In the genomic region with DNA sequence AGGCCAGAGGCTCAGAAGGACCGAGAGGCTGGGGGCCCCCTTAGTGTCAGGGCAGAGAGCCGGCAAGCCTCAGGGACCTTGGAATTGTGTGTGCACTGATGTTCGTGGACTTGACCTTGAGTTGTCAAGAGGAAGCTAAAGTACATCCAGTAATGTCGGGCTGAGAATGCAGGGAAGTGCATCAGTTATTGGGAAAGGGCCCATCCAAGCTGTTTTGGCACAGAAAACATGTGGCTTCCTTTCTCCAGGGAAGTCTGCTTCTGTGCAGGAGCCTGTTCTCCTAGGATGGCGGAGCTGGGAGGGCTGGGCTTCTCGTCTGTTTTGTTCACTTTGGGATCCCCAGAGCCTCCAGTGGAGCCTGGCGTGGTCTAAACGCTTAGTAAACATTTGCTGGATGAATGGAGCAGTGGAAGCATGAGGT, we compare ENCODE assay signal across 22 cellular contexts. TPM values are rescaled to one million over a fixed set of nuclear protein-coding genes. Genes with fewer than 3 reads are reported as not detected.
A peak's percentile ranks its signal among the peaks of the same experiment; 100 is the strongest.
DNase-seq lines count a peak whose midpoint lies in the region; ATAC-seq and TF ChIP-seq lines count a peak whose summit lies in the region.
"Had no signal": no experiment of that assay in that cellular context is flagged by ENCODE, and none has a peak within 500 bp of the region (broad histone marks: within the 10 kb centered on the region; RNA-seq: fewer than 3 reads in every experiment).

No MANE protein-coding gene starts in this region.

- H2AFZ ChIP-seq in neural progenitor cell (replicated peaks) (no peak overlapping the region), neuronal stem cell (ENCODE audit: low read length) (no peak overlapping the region)
- H2AFZ ChIP-seq: GM23248 had no signal

- peak; percentile 28 for ATAC-seq in Right ventricle myocardium superior (ENCODE audit: poor library complexity)
- no peak for ATAC-seq in upper lobe of right lung
- ATAC-seq: psoas muscle had no signal

- H3K4me1 ChIP-seq in neural progenitor cell: peaks cover 9% of the 10 kb centered on the region
- H3K4me1 ChIP-seq in upper lobe of right lung: peaks cover 85% of the 10 kb centered on the region
- peaks cover 0 to 8% of the 10 kb centered on the region in 2 donors for H3K4me1 ChIP-seq in neuronal stem cell (ENCODE audit: control insufficient read depth in 2 of 2, insufficient read depth in 1 of 2, low read depth in 1 of 2, low read length in 2 of 2)

- H3K9ac ChIP-seq in neural progenitor cell (no peak overlapping the region), neuronal stem cell (ENCODE audit: low read depth, low read length, poor library complexity) (no peak overlapping the region)
- H3K9ac ChIP-seq: GM23248 had no signal

- H4K91ac ChIP-seq in neuronal stem cell (ENCODE audit: low read depth, low read length, poor library complexity): no peak overlapping the region

- no peak overlapping the region for H3K23ac ChIP-seq in neuronal stem cell (ENCODE audit: low read depth, low read length, poor library complexity)

- H3K4me3 ChIP-seq in neural progenitor cell (no peak overlapping the region), upper lobe of right lung (no peak overlapping the region), neuronal stem cell (ENCODE audit: low read length in 2 of 2) (no peak overlapping the region)
- H3K4me3 ChIP-seq: dorsolateral prefrontal cortex, GM23248, MG63, psoas muscle had no signal

- H3K4ac ChIP-seq in neuronal stem cell (ENCODE audit: low read length): no peak overlapping the region

- no peak overlapping the region for H2AK5ac ChIP-seq in neuronal stem cell (ENCODE audit: low read depth, low read length)

- no peaks in the 10 kb centered on the region for H3K79me1 ChIP-seq in neuronal stem cell (ENCODE audit: low read depth, low read length)

- intact Hi-C loops in Right ventricle myocardium superior (cut with DNase I) (no loop called here), upper lobe of right lung (cut with DNase I) (no loop called here)

- no peak for TF ChIP-seq CTCF in neural progenitor cell (IDR thresholded peaks at IDR 0.05)
- TF ChIP-seq CTCF in upper lobe of right lung (IDR thresholded peaks at IDR 0.05): no peak

- H3K18ac ChIP-seq in neuronal stem cell (ENCODE audit: low read length): no peak overlapping the region

- H3K79me2 ChIP-seq in neural progenitor cell (ENCODE audit: low read depth): no peaks in the 10 kb centered on the region

- H3K9me3 ChIP-seq in neural progenitor cell (ENCODE audit: low read depth): no peaks in the 10 kb centered on the region
- no peaks in the 10 kb centered on the region for H3K9me3 ChIP-seq in upper lobe of right lung
- peaks cover 0 to 4% of the 10 kb centered on the region in 2 donors for H3K9me3 ChIP-seq in neuronal stem cell (replicated peaks in 1 of 2; ENCODE audit: control insufficient read depth in 2 of 2, insufficient read depth in 1 of 2, low read depth in 1 of 2, low read length in 2 of 2)
- H3K9me3 ChIP-seq: MG63, psoas muscle had no signal

- no peak overlapping the region for H3K4me3 Mint-ChIP-seq in neural progenitor cell
- H3K4me3 Mint-ChIP-seq: activated B cell treated with CpG ODN at 0.5 μM for 24 hours; activated naive CD8-positive, alpha-beta T cell treated with anti-CD3 and anti-CD28 coated beads, Interleukin-2, amount 10 ng/mL, durations not matched to agents 7 days and 5 days had no signal

- H3K27me3 ChIP-seq in neural progenitor cell (no peaks in the 10 kb centered on the region), upper lobe of right lung (no peaks in the 10 kb centered on the region), neuronal stem cell (ENCODE audit: control insufficient read depth in 3 of 3, insufficient read depth in 3 of 3, low read depth in 1 of 3, low read length in 3 of 3) (peaks cover 0 to 3% (median 0%) of the 10 kb centered on the region in 3 experiments)
- H3K27me3 ChIP-seq: dorsolateral prefrontal cortex, MG63 had no signal

- no peak overlapping the region for H2BK15ac ChIP-seq in neuronal stem cell (ENCODE audit: low read length)

- no peak overlapping the region for H2BK5ac ChIP-seq in neuronal stem cell (ENCODE audit: low read length)

- H3K36me3 Mint-ChIP-seq in neural progenitor cell: peaks cover 6% of the 10 kb centered on the region
- H3K36me3 Mint-ChIP-seq: activated naive CD8-positive, alpha-beta T cell treated with anti-CD3 and anti-CD28 coated beads, Interleukin-2, amount 10 ng/mL, durations not matched to agents 7 days and 5 days; naive B cell had no signal

- no CpG with 5 or more reads among the region's 8 CpGs for WGBS in neuronal stem cell (ENCODE audit: extremely low coverage in 2 of 2, insufficient read length in 2 of 2, insufficient replicate concordance in 1 of 2), 2 donors

- no peaks in the 10 kb centered on the region for H3F3A ChIP-seq in neural progenitor cell (ENCODE audit: low read depth)

- H2BK120ac ChIP-seq in neuronal stem cell (ENCODE audit: low read depth, low read length): no peak overlapping the region

- no peak overlapping the region for H3K4me2 ChIP-seq in neural progenitor cell
- H3K4me2 ChIP-seq in neuronal stem cell (ENCODE audit: insufficient read depth, low read length, poor library complexity, severe bottlenecking): no peak overlapping the region

- DNase-seq in NCI-H748 (lab: John Stamatoyannopoulos, UW; ENCODE audit: unreplicated experiment) (peak; percentile 15), NCI-H748 treated with DMSO at 0.1 percent for 48 hours (lab: John Stamatoyannopoulos, UW) (no peak), Right ventricle myocardium superior (peak; percentile 77), neural progenitor cell (ENCODE audit: low spot score) (no peak), upper lobe of right lung (no peak), islet precursor cell (no peak), pons (ENCODE audit: low spot score) (no peak), neuronal stem cell (ENCODE audit: low spot score) (no peak)
- DNase-seq: activated B cell treated with CpG ODN at 0.5 μM for 24 hours; activated naive CD8-positive, alpha-beta T cell treated with anti-CD3 and anti-CD28 coated beads, Interleukin-2, amount 10 ng/mL, durations not matched to agents 7 days and 5 days; dorsolateral prefrontal cortex; GM23248; mammary epithelial cell; MG63; naive B cell; NCI-H187 treated with DMSO at 0.1 percent for 48 hours; NCI-H510A treated with DMSO at 0.1 percent for 48 hours; SHP77; T-helper 2 cell; trophoblast cell had no signal

- H3K14ac ChIP-seq in neuronal stem cell (ENCODE audit: low read length): no peak overlapping the region

- no peak overlapping the region for H4K8ac ChIP-seq in neuronal stem cell (ENCODE audit: low read depth, low read length)

- no peak overlapping the region for H3K27ac ChIP-seq in neural progenitor cell
- peak overlapping the region; percentile 18 for H3K27ac ChIP-seq in upper lobe of right lung
- no peak overlapping the region for H3K27ac ChIP-seq in neuronal stem cell (replicated peaks; ENCODE audit: low read length)
- H3K27ac ChIP-seq: C4-2B, GM23248, psoas muscle had no signal

- no peaks in the 10 kb centered on the region for H3K9me3 Mint-ChIP-seq in neural progenitor cell
- H3K9me3 Mint-ChIP-seq: activated B cell treated with CpG ODN at 0.5 μM for 24 hours; activated naive CD8-positive, alpha-beta T cell treated with anti-CD3 and anti-CD28 coated beads, Interleukin-2, amount 10 ng/mL, durations not matched to agents 7 days and 5 days had no signal

- no peaks in the 10 kb centered on the region for H4K20me1 ChIP-seq in neural progenitor cell (ENCODE audit: low read depth)

- no peaks in the 10 kb centered on the region for H3K27me3 Mint-ChIP-seq in neural progenitor cell (ENCODE audit: insufficient read depth, low read depth)

- H3K4me1 Mint-ChIP-seq in neural progenitor cell: peaks cover 26% of the 10 kb centered on the region
- H3K4me1 Mint-ChIP-seq: activated B cell treated with CpG ODN at 0.5 μM for 24 hours; activated naive CD8-positive, alpha-beta T cell treated with anti-CD3 and anti-CD28 coated beads, Interleukin-2, amount 10 ng/mL, durations not matched to agents 7 days and 5 days; naive B cell had no signal

- H3K36me3 ChIP-seq in neural progenitor cell (no peaks in the 10 kb centered on the region), upper lobe of right lung (peaks cover 45% of the 10 kb centered on the region), neuronal stem cell (replicated peaks in 1 of 2; ENCODE audit: control insufficient read depth in 2 of 2, insufficient read depth in 2 of 2, low read length in 2 of 2) (peaks cover 0 to 75% of the 10 kb centered on the region in 2 donors)

- peak overlapping the region; percentile 57 for H3K27ac Mint-ChIP-seq in neural progenitor cell
- H3K27ac Mint-ChIP-seq: activated B cell treated with CpG ODN at 0.5 μM for 24 hours; activated naive CD8-positive, alpha-beta T cell treated with anti-CD3 and anti-CD28 coated beads, Interleukin-2, amount 10 ng/mL, durations not matched to agents 7 days and 5 days; naive B cell had no signal

- H2BK12ac ChIP-seq in neuronal stem cell (ENCODE audit: low read length): no peak overlapping the region

RNA-seq across cellular contexts. Expression of gene ATOH8, which starts 23.7 kb away (rescaled TPM):
- total RNA-seq in Right ventricle myocardium superior (25.8 TPM), neural progenitor cell (ENCODE audit: low replicate concordance) (0.43 TPM in 1 of 2 replicates, not detected in the other), upper lobe of right lung (93.6 TPM)
- 1.8 TPM for polyA plus RNA-seq in neuronal stem cell (2013, experiment 1 of 2)
- 1.6 TPM for polyA plus RNA-seq in neuronal stem cell (2013, experiment 2 of 2)
- total RNA-seq: activated B cell treated with CpG ODN at 0.5 μM for 24 hours; activated naive CD8-positive, alpha-beta T cell treated with anti-CD3 and anti-CD28 coated beads, Interleukin-2, amount 10 ng/mL, durations not matched to agents 7 days and 5 days; mammary epithelial cell had no signal
- polyA plus RNA-seq: mammary epithelial cell had no signal

Comparison
In these comparisons a context has a peak if more than half of its experiments do, and no peak if none do; other contexts are left out.
1. DNase-seq: peak in NCI-H748 (single experiment) and Right ventricle myocardium superior (single experiment); none in NCI-H748 treated with DMSO at 0.1 percent for 48 hours (single experiment), neural progenitor cell (single experiment), upper lobe of right lung (single experiment), islet precursor cell (single experiment), pons (single experiment) and neuronal stem cell (single experiment).
2. RNA of gene ATOH8, which starts 23.7 kb away (total RNA-seq): 93.6 TPM in upper lobe of right lung (single experiment) and 25.8 TPM in Right ventricle myocardium superior (single experiment); 0.43 TPM in neural progenitor cell; every median in the first group is over 10 times any median in the second.